ENCODE assay signal across 8 cellular contexts in the genomic region with DNA sequence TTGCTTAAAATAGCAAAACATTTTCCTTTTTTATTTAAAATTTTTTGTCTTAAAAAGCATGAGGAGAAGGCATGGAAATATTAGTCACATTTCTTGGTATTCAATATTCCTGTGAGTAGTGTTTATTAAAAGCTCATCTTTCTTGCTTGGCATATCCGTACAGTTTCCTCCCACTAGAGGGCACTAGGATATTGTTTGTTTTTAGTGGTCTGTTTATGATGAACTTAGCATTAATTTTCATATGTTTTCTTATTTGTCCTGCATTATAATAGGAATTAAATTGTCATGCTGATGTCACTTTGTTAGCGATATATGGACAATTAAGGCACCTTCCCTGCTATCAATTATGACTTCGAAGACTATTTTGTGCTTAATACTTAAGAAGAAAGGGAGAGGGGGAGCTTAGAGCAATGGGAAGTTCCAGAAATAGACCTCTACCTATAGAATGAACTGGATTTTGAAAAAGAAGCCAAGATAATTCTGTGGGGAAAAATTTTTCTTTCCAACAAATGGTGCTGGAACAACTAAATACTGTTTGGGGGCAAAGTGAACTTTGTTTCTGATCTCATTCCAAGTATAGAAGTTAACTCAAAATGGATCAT.
DNase-seq lines count a peak whose midpoint lies in the region; ATAC-seq, FAIRE-seq and TF ChIP-seq lines count a peak whose summit lies in the region.

No MANE protein-coding gene starts in this region.

- no peak overlapping the region for H3K4me3 ChIP-seq in CD4-positive, alpha-beta memory T cell (ENCODE audit: low read length in 2 of 2)
- H3K4me3 ChIP-seq in GM23248, result no peak overlapping the region
- no peak overlapping the region for H3K4me3 ChIP-seq in bronchial epithelial cell (ENCODE audit: low read depth, low read length)
- no peak overlapping the region for H3K4me3 ChIP-seq in left lung

- TF ChIP-seq CTCF in bronchial epithelial cell (IDR thresholded peaks at IDR 0.05; ENCODE audit: insufficient read depth, low read length, severe bottlenecking) (peak; percentile 43), left lung (IDR thresholded peaks at IDR 0.05) (peak; percentile 63 to 64)

- H3F3A ChIP-seq in GM23248 (ENCODE audit: insufficient read depth), result no peaks in the 10 kb centered on the region

- no peaks in the 10 kb centered on the region for H3K27me3 Mint-ChIP-seq in CD4-positive, alpha-beta memory T cell

- DNase-seq in CD4-positive, alpha-beta memory T cell, result peak in 4 of 5 donors; percentile 17 to 44 (median 34)
- DNase-seq in GM23248 (peak; percentile 61), NCI-H69 (lab: John Stamatoyannopoulos, UW) (peak; percentile 52), bronchial epithelial cell (ENCODE audit: low read depth) (peak; percentile 67), left lung (no peak)

- H3K9ac ChIP-seq in GM23248, result no peak overlapping the region

- H3K36me3 Mint-ChIP-seq in CD4-positive, alpha-beta memory T cell, result no peaks in the 10 kb centered on the region

- in situ Hi-C loops in GM23248 (cut with MboI), result no loop called here

- H3K36me3 ChIP-seq in CD4-positive, alpha-beta memory T cell (ENCODE audit: insufficient read depth, low read length), result no peaks in the 10 kb centered on the region
- H3K36me3 ChIP-seq in GM23248 (ENCODE audit: low read depth) (no peaks in the 10 kb centered on the region), bronchial epithelial cell (ENCODE audit: control insufficient read depth, insufficient read depth, low read length) (no peaks in the 10 kb centered on the region), left lung (no peaks in the 10 kb centered on the region)

- intact Hi-C loops in CD4-positive, alpha-beta memory T cell (cut with micrococcal nuclease), result loop anchor here (1.0 kb wide), 2 partner anchors 129 to 482 kb away; no protein-coding TSS in a partner anchor
- intact Hi-C loops in left lung (cut with DNase I), result no loop called here

- no peak overlapping the region for H3K27ac ChIP-seq in CD4-positive, alpha-beta memory T cell (ENCODE audit: low read depth, low read length)
- no peak overlapping the region for H3K27ac ChIP-seq in GM23248
- no peak overlapping the region for H3K27ac ChIP-seq in left lung

- H3K9me3 ChIP-seq in CD4-positive, alpha-beta memory T cell (ENCODE audit: control insufficient read depth in 1 of 2, low read length in 2 of 2), result no peaks in the 10 kb centered on the region
- no peaks in the 10 kb centered on the region for H3K9me3 ChIP-seq in GM23248 (ENCODE audit: low read depth)
- H3K9me3 ChIP-seq in left lung, result no peaks in the 10 kb centered on the region

- no peaks in the 10 kb centered on the region for H3K79me2 ChIP-seq in GM23248 (ENCODE audit: insufficient read depth)

- H2AFZ ChIP-seq in GM23248, result no peak overlapping the region

- no peaks in the 10 kb centered on the region for H3K4me1 ChIP-seq in CD4-positive, alpha-beta memory T cell (ENCODE audit: insufficient read depth, low read length)
- peaks cover 6% of the 10 kb centered on the region; the same call in 1 of the 2 replicates for H3K4me1 ChIP-seq in GM23248 (ENCODE audit: insufficient read depth)
- no peaks in the 10 kb centered on the region for H3K4me1 ChIP-seq in left lung

- POLR2A ChIA-PET in CD4-positive, alpha-beta memory T cell (lab: Charles Lee; ENCODE audit: partially characterized antibody), result no interaction called here

- H3K4me3 Mint-ChIP-seq in CD4-positive, alpha-beta memory T cell, result no peak overlapping the region

- no peaks in the 10 kb centered on the region for H3K9me3 Mint-ChIP-seq in CD4-positive, alpha-beta memory T cell

- 31 to 33% methylated on average over 3 of the region's 3 CpGs for WGBS in GM23248 (ENCODE audit: low coverage in 1 of 2, low lambda C conversion rate in 2 of 2, missing lambda C conversion rate in 2 of 2), 2 experiments

- CTCF ChIA-PET in CD4-positive, alpha-beta memory T cell (lab: Charles Lee; ENCODE audit: partially characterized antibody), result interaction anchor here (0.5 to 3.5 kb wide), 13 partner anchors 8 to 1703 kb away, joined by 3 to 23 read pairs (median 5); no protein-coding TSS in a partner anchor

- no peak overlapping the region for H3K4me2 ChIP-seq in GM23248 (ENCODE audit: unreplicated experiment)

- no peak overlapping the region for H3K27ac Mint-ChIP-seq in CD4-positive, alpha-beta memory T cell

- no peaks in the 10 kb centered on the region for H3K27me3 ChIP-seq in CD4-positive, alpha-beta memory T cell (ENCODE audit: insufficient read depth, low read length)
- H3K27me3 ChIP-seq in GM23248 (replicated peaks; ENCODE audit: insufficient read depth) (no peaks in the 10 kb centered on the region), bronchial epithelial cell (ENCODE audit: control insufficient read depth, insufficient read depth, low read length) (no peaks in the 10 kb centered on the region), left lung (no peaks in the 10 kb centered on the region)

- no peaks in the 10 kb centered on the region for H4K20me1 ChIP-seq in GM23248 (ENCODE audit: insufficient read depth)

- no peak for FAIRE-seq in bronchial epithelial cell (lab: Jason Lieb, UNC)

- H3K4me1 Mint-ChIP-seq in CD4-positive, alpha-beta memory T cell, result peaks cover 9 to 12% (median 10%) of the 10 kb centered on the region in 4 donors

- ATAC-seq in left lung (peak; percentile 82), HG02642 (IDR thresholded peaks at IDR 0.05; ENCODE audit: poor library complexity, unreplicated experiment) (no peak), HG02840 (IDR thresholded peaks at IDR 0.05; ENCODE audit: low FRiP score, unreplicated experiment) (no peak), HG03520 (IDR thresholded peaks at IDR 0.05; ENCODE audit: unreplicated experiment) (no peak)

- H3K9me2 ChIP-seq in GM23248 (ENCODE audit: insufficient read depth), result no peaks in the 10 kb centered on the region

Comparison
In these comparisons a context has a peak if more than half of its experiments do, and no peak if none do; other contexts are left out.
1. DNase-seq: peak in CD4-positive, alpha-beta memory T cell (4 of 5), GM23248 (single experiment), NCI-H69 (single experiment) and bronchial epithelial cell (single experiment); none in left lung (0 of 2).